13 cellular contexts compared by ENCODE assay signal in the genomic region with DNA sequence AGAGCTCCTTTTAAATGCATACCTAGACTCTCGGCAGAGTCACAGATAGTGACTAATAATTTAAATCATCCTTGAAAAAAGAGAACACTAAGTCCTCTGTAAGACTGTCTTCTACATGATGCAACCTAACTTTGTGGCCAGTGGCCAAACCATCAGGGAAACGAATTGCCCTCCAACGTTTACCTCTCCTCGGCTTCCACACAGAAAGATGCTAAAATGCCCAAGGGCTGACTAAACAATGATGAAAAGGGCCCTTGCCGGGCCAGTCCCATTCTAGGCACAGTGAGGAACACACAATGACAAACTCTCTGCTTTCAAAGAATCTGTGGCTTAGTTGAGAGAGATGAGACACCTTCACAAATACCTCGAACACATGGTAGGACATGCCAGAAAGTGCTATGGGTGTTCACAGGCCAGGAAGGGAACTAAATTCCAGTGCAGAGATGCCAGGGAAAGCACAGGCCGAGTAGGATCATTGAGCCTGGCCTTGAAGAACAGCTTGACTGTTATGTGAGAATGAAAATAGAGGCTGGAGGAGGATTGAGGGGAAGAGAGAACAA. TPM values are rescaled to one million over a fixed set of nuclear protein-coding genes. Genes with fewer than 3 reads are reported as not detected.
DNase-seq lines count a peak whose midpoint lies in the region; TF ChIP-seq lines count a peak whose summit lies in the region.
"Had no signal": no experiment of that assay in that cellular context is flagged by ENCODE, and none has a peak within 500 bp of the region (broad histone marks: within the 10 kb centered on the region; RNA-seq: fewer than 3 reads in every experiment).

No MANE protein-coding gene starts in this region.

- intact Hi-C loops in testis (cut with DNase I; ENCODE audit: low total_unique reads) (no loop called here), posterior cingulate gyrus (cut with DNase I) (no loop called here)
- intact Hi-C loops in activated T-helper 1 cell treated with anti-CD3 and anti-CD28 coated beads, Interleukin-12 subunit alpha, Interleukin-12 subunit beta, Interleukin-2, Interleukin-4 antibody, amounts not matched to agents 30 ng/mL and 10 ng/mL and 1 ng/mL, durations not matched to agents 14 hours and 24 hours and 36 hours (cut with micrococcal nuclease): no loop called here

- H3K36me3 Mint-ChIP-seq in activated T-helper 1 cell treated with anti-CD3 and anti-CD28 coated beads, Interleukin-12 subunit alpha, Interleukin-12 subunit beta, Interleukin-2, Interleukin-4 antibody, amounts not matched to agents 30 ng/mL and 10 ng/mL and 1 ng/mL, durations not matched to agents 14 hours and 24 hours and 36 hours (ENCODE audit: low read depth): peaks cover 52% of the 10 kb centered on the region

- H3K4me1 ChIP-seq in ACC112 (ENCODE audit: control insufficient read depth, insufficient read depth, low read length, unreplicated experiment) (peaks cover 16% of the 10 kb centered on the region), HEK293 (ENCODE audit: control insufficient read depth, insufficient read depth, low read length) (no peaks in the 10 kb centered on the region), testis (no peaks in the 10 kb centered on the region)
- H3K4me1 ChIP-seq: thyroid gland had no signal

- no peak overlapping the region for H3K27ac Mint-ChIP-seq in activated T-helper 1 cell treated with anti-CD3 and anti-CD28 coated beads, Interleukin-12 subunit alpha, Interleukin-12 subunit beta, Interleukin-2, Interleukin-4 antibody, amounts not matched to agents 30 ng/mL and 10 ng/mL and 1 ng/mL, durations not matched to agents 14 hours and 24 hours and 36 hours
- H3K27ac Mint-ChIP-seq: activated CD4-positive, alpha-beta T cell treated with anti-CD3 and anti-CD28 coated beads, Interleukin-2, amount 10 ng/mL, durations not matched to agents 7 days and 5 days; activated naive CD4-positive, alpha-beta T cell treated with anti-CD3 and anti-CD28 coated beads, Interleukin-2, amount 50 U/mL, for 24 hours had no signal

- POLR2A ChIA-PET in HEK293 (lab: Yijun Ruan, JAX): no interaction called here

- CTCF ChIA-PET in HEK293 (lab: Yijun Ruan, JAX): no interaction called here

- no peak for TF ChIP-seq CTCF in HEK293 (tag by site-specific recombination; IDR thresholded peaks at IDR 0.05)
- no peak for TF ChIP-seq CTCF in brain microvascular endothelial cell (IDR thresholded peaks at IDR 0.05; ENCODE audit: low read depth, low read length, missing control alignments)
- no peak for TF ChIP-seq CTCF in kidney epithelial cell (IDR thresholded peaks at IDR 0.05; ENCODE audit: insufficient read depth, low read length, poor library complexity, severe bottlenecking)
- TF ChIP-seq CTCF in testis (IDR thresholded peaks at IDR 0.05): no peak

- in situ Hi-C loops in brain microvascular endothelial cell (cut with HindIII; ENCODE audit: low pct_ligation_motif_present, low sequenced_read_pairs): no loop called here

- H3K4me3 ChIP-seq in ACC112 (ENCODE audit: low read depth, low read length) (no peak overlapping the region), HEK293 (ENCODE audit: low read depth, low read length) (no peak overlapping the region), brain microvascular endothelial cell (ENCODE audit: low read depth, low read length) (no peak overlapping the region), kidney epithelial cell (ENCODE audit: low read depth, low read length) (no peak overlapping the region), testis (no peak overlapping the region)
- H3K4me3 ChIP-seq: thyroid gland had no signal

- no peaks in the 10 kb centered on the region for H3K27me3 Mint-ChIP-seq in activated T-helper 1 cell treated with anti-CD3 and anti-CD28 coated beads, Interleukin-12 subunit alpha, Interleukin-12 subunit beta, Interleukin-2, Interleukin-4 antibody, amounts not matched to agents 30 ng/mL and 10 ng/mL and 1 ng/mL, durations not matched to agents 14 hours and 24 hours and 36 hours (ENCODE audit: insufficient read depth)
- H3K27me3 Mint-ChIP-seq: activated CD4-positive, alpha-beta T cell treated with anti-CD3 and anti-CD28 coated beads, Interleukin-2, amount 10 ng/mL, durations not matched to agents 7 days and 5 days; activated naive CD4-positive, alpha-beta T cell treated with anti-CD3 and anti-CD28 coated beads, Interleukin-2, amount 50 U/mL, for 24 hours had no signal

- H3K9me3 ChIP-seq in HEK293 (ENCODE audit: control insufficient read depth, insufficient read depth, low read depth, low read length) (no peaks in the 10 kb centered on the region), testis (no peaks in the 10 kb centered on the region)
- H3K9me3 ChIP-seq: thyroid gland had no signal

- WGBS in testis, 2 donors: 72 to 74% methylated on average over 7 of the region's 7 CpGs

- H3K27ac ChIP-seq in ACC112 (ENCODE audit: low read depth, low read length): peak overlapping the region; percentile 54
- no peak overlapping the region for H3K27ac ChIP-seq in HEK293 (ENCODE audit: extremely low read depth, low read depth, low read length)
- H3K27ac ChIP-seq in brain microvascular endothelial cell: peak overlapping the region; percentile 8
- H3K27ac ChIP-seq in testis: no peak overlapping the region
- H3K27ac ChIP-seq: thyroid gland had no signal

- H3K4me3 Mint-ChIP-seq in activated T-helper 1 cell treated with anti-CD3 and anti-CD28 coated beads, Interleukin-12 subunit alpha, Interleukin-12 subunit beta, Interleukin-2, Interleukin-4 antibody, amounts not matched to agents 30 ng/mL and 10 ng/mL and 1 ng/mL, durations not matched to agents 14 hours and 24 hours and 36 hours: no peak overlapping the region
- H3K4me3 Mint-ChIP-seq: activated CD4-positive, alpha-beta T cell treated with anti-CD3 and anti-CD28 coated beads, Interleukin-2, amount 10 ng/mL, durations not matched to agents 7 days and 5 days; activated naive CD4-positive, alpha-beta T cell treated with anti-CD3 and anti-CD28 coated beads, Interleukin-2, amount 50 U/mL, for 24 hours had no signal

- H3K9me3 Mint-ChIP-seq in activated T-helper 1 cell treated with anti-CD3 and anti-CD28 coated beads, Interleukin-12 subunit alpha, Interleukin-12 subunit beta, Interleukin-2, Interleukin-4 antibody, amounts not matched to agents 30 ng/mL and 10 ng/mL and 1 ng/mL, durations not matched to agents 14 hours and 24 hours and 36 hours: no peaks in the 10 kb centered on the region
- H3K9me3 Mint-ChIP-seq: activated CD4-positive, alpha-beta T cell treated with anti-CD3 and anti-CD28 coated beads, Interleukin-2, amount 10 ng/mL, durations not matched to agents 7 days and 5 days; activated naive CD4-positive, alpha-beta T cell treated with anti-CD3 and anti-CD28 coated beads, Interleukin-2, amount 50 U/mL, for 24 hours had no signal

- no peaks in the 10 kb centered on the region for H3K79me2 ChIP-seq in ACC112 (ENCODE audit: control insufficient read depth, insufficient read depth, low read length, unreplicated experiment)

- no peaks in the 10 kb centered on the region for H3K4me1 Mint-ChIP-seq in activated T-helper 1 cell treated with anti-CD3 and anti-CD28 coated beads, Interleukin-12 subunit alpha, Interleukin-12 subunit beta, Interleukin-2, Interleukin-4 antibody, amounts not matched to agents 30 ng/mL and 10 ng/mL and 1 ng/mL, durations not matched to agents 14 hours and 24 hours and 36 hours (ENCODE audit: low read depth)
- H3K4me1 Mint-ChIP-seq: activated CD4-positive, alpha-beta T cell treated with anti-CD3 and anti-CD28 coated beads, Interleukin-2, amount 10 ng/mL, durations not matched to agents 7 days and 5 days; activated naive CD4-positive, alpha-beta T cell treated with anti-CD3 and anti-CD28 coated beads, Interleukin-2, amount 50 U/mL, for 24 hours had no signal

- H3K36me3 ChIP-seq in ACC112 (ENCODE audit: insufficient read depth, low read length) (peaks cover 40% of the 10 kb centered on the region), HEK293 (ENCODE audit: control insufficient read depth in 2 of 2, insufficient read depth in 1 of 2, low read length in 2 of 2) (peaks cover 80 to 99% of the 10 kb centered on the region in 2 experiments), brain microvascular endothelial cell (replicated peaks) (peaks cover 47% of the 10 kb centered on the region), kidney epithelial cell (ENCODE audit: control insufficient read depth, insufficient read depth, low read length) (peaks cover 1% of the 10 kb centered on the region), testis (ENCODE audit: low read depth, missing control alignments) (no peaks in the 10 kb centered on the region)

- DNase-seq in brain microvascular endothelial cell: peak; percentile 69
- DNase-seq in kidney epithelial cell (ENCODE audit: low read depth): peak; percentile 77
- DNase-seq in DMS 273 (lab: John Stamatoyannopoulos, UW; ENCODE audit: unreplicated experiment): no peak
- no peak for DNase-seq in testis
- no peak for DNase-seq in activated T-helper 1 cell treated with anti-CD3 and anti-CD28 coated beads, Interleukin-12 subunit alpha, Interleukin-12 subunit beta, Interleukin-2, Interleukin-4 antibody, amounts not matched to agents 30 ng/mL and 10 ng/mL and 1 ng/mL, durations not matched to agents 14 hours and 24 hours and 36 hours (ENCODE audit: low spot score)
- no peak for DNase-seq in posterior cingulate gyrus
- DNase-seq: activated CD4-positive, alpha-beta T cell treated with anti-CD3 and anti-CD28 coated beads, Interleukin-2, amount 10 ng/mL, durations not matched to agents 7 days and 5 days; C1 segment of cervical spinal cord; NCI-H2171 treated with DMSO at 0.1 percent for 48 hours; thyroid gland had no signal

- no peak overlapping the region for H2AFZ ChIP-seq in ACC112 (ENCODE audit: low read length, unreplicated experiment)

- H3K27me3 ChIP-seq in ACC112 (ENCODE audit: insufficient read depth, low read length) (no peaks in the 10 kb centered on the region), brain microvascular endothelial cell (replicated peaks) (no peaks in the 10 kb centered on the region), kidney epithelial cell (ENCODE audit: control insufficient read depth, insufficient read depth, low read length) (no peaks in the 10 kb centered on the region), testis (no peaks in the 10 kb centered on the region)
- H3K27me3 ChIP-seq: thyroid gland had no signal

- TF ChIP-seq POLR2A in testis (IDR thresholded peaks at IDR 0.05): no peak

RNA-seq across cellular contexts. Expression of a gene that starts 35.3 kb away (rescaled TPM):
- 1.6 and 2.2 TPM in 2 replicates for total RNA-seq in kidney epithelial cell
- 1 to 10 TPM; 6.7 to 7.3 TPM for total RNA-seq in testis
- 6.3 TPM for polyA plus RNA-seq in testis (ENCODE audit: insufficient read depth, low read depth, low replicate concordance)
- 0.65 and 0.81 TPM in 2 replicates for total RNA-seq in activated T-helper 1 cell treated with anti-CD3 and anti-CD28 coated beads, Interleukin-12 subunit alpha, Interleukin-12 subunit beta, Interleukin-2, Interleukin-4 antibody, amounts not matched to agents 30 ng/mL and 10 ng/mL and 1 ng/mL, durations not matched to agents 14 hours and 24 hours and 36 hours

RNA-seq across cellular contexts. Expression of a gene that starts 48.8 kb away (rescaled TPM):
- total RNA-seq in kidney epithelial cell (20.2 and 24.2 TPM in 2 replicates), testis (10 to 100 TPM; 43.9 to 59.8 TPM)
- polyA plus RNA-seq in testis (ENCODE audit: insufficient read depth, low read depth, low replicate concordance): 44.7 TPM
- total RNA-seq in activated T-helper 1 cell treated with anti-CD3 and anti-CD28 coated beads, Interleukin-12 subunit alpha, Interleukin-12 subunit beta, Interleukin-2, Interleukin-4 antibody, amounts not matched to agents 30 ng/mL and 10 ng/mL and 1 ng/mL, durations not matched to agents 14 hours and 24 hours and 36 hours: 18.2 and 22.2 TPM in 2 replicates

RNA-seq across cellular contexts. Expression of a gene that starts 49.2 kb away (rescaled TPM):
- 193 and 245 TPM in 2 replicates for total RNA-seq in kidney epithelial cell
- 100 to 1,000 TPM; 119 TPM for total RNA-seq in testis
- 101 TPM for polyA plus RNA-seq in testis (ENCODE audit: insufficient read depth, low read depth, low replicate concordance)
- total RNA-seq in activated T-helper 1 cell treated with anti-CD3 and anti-CD28 coated beads, Interleukin-12 subunit alpha, Interleukin-12 subunit beta, Interleukin-2, Interleukin-4 antibody, amounts not matched to agents 30 ng/mL and 10 ng/mL and 1 ng/mL, durations not matched to agents 14 hours and 24 hours and 36 hours: 94.0 and 95.2 TPM in 2 replicates

RNA-seq across cellular contexts. Expression of a gene that starts 59.7 kb away (rescaled TPM):
- total RNA-seq in kidney epithelial cell: 10.6 and 13.5 TPM in 2 replicates
- 10 to 100 TPM; 14.9 to 19.3 TPM for total RNA-seq in testis
- polyA plus RNA-seq in testis (ENCODE audit: insufficient read depth, low read depth, low replicate concordance): 31.3 TPM
- 24.3 and 28.4 TPM in 2 replicates for total RNA-seq in activated T-helper 1 cell treated with anti-CD3 and anti-CD28 coated beads, Interleukin-12 subunit alpha, Interleukin-12 subunit beta, Interleukin-2, Interleukin-4 antibody, amounts not matched to agents 30 ng/mL and 10 ng/mL and 1 ng/mL, durations not matched to agents 14 hours and 24 hours and 36 hours

RNA-seq across cellular contexts. Expression of a gene that starts 59.9 kb away (rescaled TPM):
- total RNA-seq in kidney epithelial cell: 0.34 and 0.46 TPM in 2 replicates
- 10 to 100 TPM in 1 of 2 donors, 1 to 10 TPM in 1; 6.9 to 10.3 TPM for total RNA-seq in testis
- polyA plus RNA-seq in testis (ENCODE audit: insufficient read depth, low read depth, low replicate concordance): 12.4 TPM
- 1.6 and 1.7 TPM in 2 replicates for total RNA-seq in activated T-helper 1 cell treated with anti-CD3 and anti-CD28 coated beads, Interleukin-12 subunit alpha, Interleukin-12 subunit beta, Interleukin-2, Interleukin-4 antibody, amounts not matched to agents 30 ng/mL and 10 ng/mL and 1 ng/mL, durations not matched to agents 14 hours and 24 hours and 36 hours

Comparison
In these comparisons a context has a peak if more than half of its experiments do, and no peak if none do; other contexts are left out.
1. H3K27ac ChIP-seq: peak in ACC112 (single experiment) and brain microvascular endothelial cell (single experiment); none in HEK293 (single experiment) and testis (0 of 2).
2. DNase-seq: peak in brain microvascular endothelial cell (single experiment) and kidney epithelial cell (single experiment); none in DMS 273 (single experiment), testis (single experiment), activated T-helper 1 cell treated with anti-CD3 and anti-CD28 coated beads, Interleukin-12 subunit alpha, Interleukin-12 subunit beta, Interleukin-2, Interleukin-4 antibody, amounts not matched to agents 30 ng/mL and 10 ng/mL and 1 ng/mL, durations not matched to agents 14 hours and 24 hours and 36 hours (single experiment) and posterior cingulate gyrus (0 of 10).